Comparison of ENCODE assay signal across 15 cellular contexts in genomic region chr10:21625623-21626229, GRCh38.
"Had no signal": no experiment of that assay in that cellular context is flagged by ENCODE, and none has a peak within 500 bp of the region (broad histone marks: within the 10 kb centered on the region; RNA-seq: fewer than 3 reads in every experiment).

No MANE protein-coding gene starts in this region.

- H3K9me3 Mint-ChIP-seq: activated CD4-positive, alpha-beta memory T cell treated with anti-CD3 and anti-CD28 coated beads for 36 hours; stimulated activated naive CD8-positive, alpha-beta T cell treated with anti-CD3 and anti-CD28 coated beads, Interleukin-15, Interleukin-2, amounts not matched to agents 100 ng/mL and 50 ng/mL, for 24 hours had no signal

- H3K27ac Mint-ChIP-seq: activated CD4-positive, alpha-beta memory T cell treated with anti-CD3 and anti-CD28 coated beads for 36 hours; stimulated activated naive CD8-positive, alpha-beta T cell treated with anti-CD3 and anti-CD28 coated beads, Interleukin-15, Interleukin-2, amounts not matched to agents 100 ng/mL and 50 ng/mL, for 24 hours had no signal

- H3K27me3 Mint-ChIP-seq: activated CD4-positive, alpha-beta memory T cell treated with anti-CD3 and anti-CD28 coated beads for 36 hours; naive thymus-derived CD4-positive, alpha-beta T cell; stimulated activated naive CD8-positive, alpha-beta T cell treated with anti-CD3 and anti-CD28 coated beads, Interleukin-15, Interleukin-2, amounts not matched to agents 100 ng/mL and 50 ng/mL, for 24 hours had no signal

- H3K4me3 ChIP-seq: coronary artery, gastrocnemius medialis, heart right ventricle, psoas muscle, sigmoid colon, upper lobe of left lung had no signal

- H3K4me1 ChIP-seq: psoas muscle, sigmoid colon had no signal

- H3K27me3 ChIP-seq: gastrocnemius medialis, heart right ventricle, sigmoid colon, upper lobe of left lung had no signal

- H3K27ac ChIP-seq: coronary artery, gastrocnemius medialis, heart right ventricle, psoas muscle, sigmoid colon had no signal

- DNase-seq: activated CD4-positive, alpha-beta memory T cell treated with anti-CD3 and anti-CD28 coated beads for 36 hours; activated CD4-positive, CD25-positive, alpha-beta regulatory T cell treated with anti-CD3 and anti-CD28 coated beads, Interleukin-2, amount 50 U/mL, for 72 hours; effector CD8-positive, alpha-beta T cell; gastrocnemius medialis; heart right ventricle; islet precursor cell; naive thymus-derived CD4-positive, alpha-beta T cell; nucleus accumbens; psoas muscle; sigmoid colon; stimulated activated CD8-positive, alpha-beta memory T cell treated with anti-CD3 and anti-CD28 coated beads, Interleukin-4, amount 100 ng/mL, for 48 hours; upper lobe of left lung had no signal

- H3K9me3 ChIP-seq: gastrocnemius medialis, heart right ventricle, psoas muscle, sigmoid colon, upper lobe of left lung had no signal

- H3K4me3 Mint-ChIP-seq: activated CD4-positive, alpha-beta memory T cell treated with anti-CD3 and anti-CD28 coated beads for 36 hours; stimulated activated naive CD8-positive, alpha-beta T cell treated with anti-CD3 and anti-CD28 coated beads, Interleukin-15, Interleukin-2, amounts not matched to agents 100 ng/mL and 50 ng/mL, for 24 hours had no signal

- ATAC-seq: gastrocnemius medialis; left lobe of liver; naive thymus-derived CD4-positive, alpha-beta T cell had no signal
